ENCODE assay signal across 8 cellular contexts in the genomic region with DNA sequence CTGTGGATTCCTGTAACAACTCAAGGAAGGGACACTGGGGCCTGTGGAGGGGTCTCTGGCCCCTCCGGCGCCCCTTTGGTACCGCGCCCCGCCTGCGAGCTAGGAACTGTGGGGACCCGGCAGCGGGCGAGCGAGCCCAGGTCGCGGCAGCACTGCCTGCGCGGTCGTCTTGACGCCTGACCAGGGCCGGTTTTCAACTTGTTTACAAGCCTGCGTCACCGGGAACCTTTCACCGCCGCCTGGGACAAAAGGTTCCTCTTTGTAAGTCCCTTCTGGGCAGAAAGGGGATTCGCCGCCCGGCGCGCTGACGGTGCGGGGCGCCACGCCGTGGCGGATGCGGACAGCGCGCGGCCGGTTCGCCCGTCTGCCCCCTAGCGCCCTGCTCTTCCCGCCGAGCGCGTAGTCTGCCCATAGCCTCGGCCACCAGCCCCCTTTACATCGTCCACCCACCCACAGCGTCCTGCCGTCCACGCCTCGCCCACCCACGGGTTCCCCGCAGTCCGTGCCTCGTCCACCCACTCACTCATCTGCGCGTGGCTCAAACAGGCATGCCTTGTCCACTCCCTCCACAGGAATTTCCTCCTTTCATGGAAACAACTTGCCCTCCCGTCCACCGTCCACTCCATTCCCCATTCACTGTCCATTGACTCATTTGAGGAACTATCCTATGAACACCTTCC. TPM values are rescaled to one million over a fixed set of nuclear protein-coding genes. Genes with fewer than 3 reads are reported as not detected.
DNase-seq lines count a peak whose midpoint lies in the region; ATAC-seq, FAIRE-seq and TF ChIP-seq lines count a peak whose summit lies in the region.

No MANE protein-coding gene starts in this region.

- H4K5ac ChIP-seq in H1 (ENCODE audit: insufficient read length, low read depth, low read length): peak overlapping the region; percentile 47

- H3K14ac ChIP-seq in H1 (ENCODE audit: insufficient read length): no peak overlapping the region

- H3K4ac ChIP-seq in H1 (replicated peaks; ENCODE audit: insufficient read length, low read depth, low read length): peak overlapping the region; percentile 30

- peak overlapping the region; percentile 82; the same call in 1 of the 2 replicates for H2AK5ac ChIP-seq in H1 (ENCODE audit: low read depth, low read length)

- H3K36me3 ChIP-seq in H1 (ENCODE audit: control insufficient read depth in 2 of 4, insufficient read depth in 4 of 4, low read length in 3 of 4) (no peaks in the 10 kb centered on the region), lung (ENCODE audit: control insufficient read depth in 2 of 2, insufficient read depth in 2 of 2, low read length in 2 of 2) (no peaks in the 10 kb centered on the region)

- H2AFZ ChIP-seq in H1 (ENCODE audit: low read length): peak overlapping the region; percentile 74; the same call in 1 of the 2 replicates

- no peak overlapping the region for H3K23ac ChIP-seq in H1 (ENCODE audit: insufficient read length)

- no peaks in the 10 kb centered on the region for H3K79me1 ChIP-seq in H1 (ENCODE audit: low read depth, low read length)

- no peaks in the 10 kb centered on the region for H3K9me3 ChIP-seq in H1 (ENCODE audit: insufficient read depth in 2 of 2, low read depth in 1 of 2, low read length in 1 of 2)
- H3K9me3 ChIP-seq in lung (ENCODE audit: control insufficient read depth in 2 of 2, insufficient read depth in 1 of 2, low read length in 1 of 2): no peaks in the 10 kb centered on the region

- 10% methylated on average over 58 of the region's 58 CpGs; no CpG with 5 or more reads in 1 of the 2 experiments for WGBS in H1 (ENCODE audit: extremely low coverage in 1 of 2, insufficient coverage in 1 of 2, insufficient read length in 1 of 2, insufficient replicate concordance in 2 of 2, low coverage in 1 of 2, low lambda C conversion rate in 2 of 2, missing lambda C conversion rate in 1 of 2), 2 experiments
- 2 to 3% methylated on average over 58 of the region's 58 CpGs for WGBS in lung, 2 donors

- POLR2A ChIA-PET in H1 (lab: Charles Lee; ENCODE audit: partially characterized antibody): interaction anchor here (1.0 kb wide), 1 partner anchor 13 kb away, joined by 3 read pairs; no protein-coding TSS in a partner anchor

- H4K91ac ChIP-seq in H1 (replicated peaks; ENCODE audit: insufficient read length, low read length): peak overlapping the region; percentile 99

- CTCF ChIA-PET in H1 (lab: Charles Lee; ENCODE audit: partially characterized antibody): interaction anchor here (0.7 to 5.2 kb wide), 23 partner anchors 9 to 262 kb away, joined by 3 to 35 read pairs (median 4); a partner anchor contains a TSS

- peak overlapping the region; percentile 60 for H2BK120ac ChIP-seq in H1 (replicated peaks; ENCODE audit: low read depth, low read length)

- H2BK12ac ChIP-seq in H1 (ENCODE audit: low read depth, low read length): peak overlapping the region; percentile 99

- peak overlapping the region; percentile 94; the same call in 1 of the 2 replicates for H2BK20ac ChIP-seq in H1 (ENCODE audit: low read length)

- H3K56ac ChIP-seq in H1 (replicated peaks; ENCODE audit: insufficient read length, low read depth, low read length): no peak overlapping the region

- peak overlapping the region; percentile 88 for H4K8ac ChIP-seq in H1 (ENCODE audit: extremely low read depth, insufficient read depth, low read length)

- H3K18ac ChIP-seq in H1 (ENCODE audit: extremely low read depth, low read length): peak overlapping the region; percentile 96

- ATAC-seq in lung (ENCODE audit: insufficient read depth, low FRiP score) (peak; percentile 98), GM21528 (IDR thresholded peaks at IDR 0.05; ENCODE audit: low FRiP score, unreplicated experiment) (no peak)

- no peak overlapping the region; the same call in 1 of the 2 replicates for H3K27ac ChIP-seq in H1 (ENCODE audit: low read depth, low read length)
- H3K27ac ChIP-seq in lung (ENCODE audit: low read depth in 1 of 2, low read length in 1 of 2): peak overlapping the region; percentile 44 to 87

- H3K9ac ChIP-seq in H1 (replicated peaks in 1 of 4; ENCODE audit: extremely low read depth in 1 of 4, low read depth in 3 of 4, low read length in 3 of 4): no peak overlapping the region; a peak in 2 of 7 replicates

- TF ChIP-seq RAD21 in H1 (IDR thresholded peaks at IDR 0.05 in 1 of 2, conservative IDR thresholded peaks at IDR 0.05 in 1 of 2; ENCODE audit: low read depth in 2 of 2, low read length in 2 of 2): peak; percentile 89 to 91

- peak in 1 of 2 experiments; percentile 39; a peak in 1 of 3 replicates for TF ChIP-seq POLR2A in H1 (IDR thresholded peaks at IDR 0.05; ENCODE audit: control extremely low read depth in 1 of 2, low read depth in 2 of 2, low read length in 2 of 2)

- H3K4me3 ChIP-seq in WI38 (ENCODE audit: low read depth, low read length) (peak overlapping the region; percentile 33), H1 (ENCODE audit: extremely low read depth in 1 of 4, insufficient read depth in 2 of 4, low read depth in 3 of 4, low read length in 4 of 4) (peak overlapping the region in 2 of 4 experiments; percentile 7 to 53; a peak in 4 of 8 replicates), lung (no peak overlapping the region)

- TF ChIP-seq EP300 in H1 (IDR thresholded peaks at IDR 0.05; ENCODE audit: borderline replicate concordance in 1 of 2, low read depth in 2 of 2, low read length in 2 of 2): peak in 1 of 2 experiments; percentile 28; a peak in 1 of 3 replicates

- peak; percentile 94 for TF ChIP-seq CTCF in WI38 (IDR thresholded peaks at IDR 0.05; ENCODE audit: low read depth, low read length)
- peak in 2 of 3 experiments; percentile 92 to 100; a peak in 3 of 4 replicates for TF ChIP-seq CTCF in H1 (IDR thresholded peaks at IDR 0.05; ENCODE audit: control extremely low read depth in 1 of 3, insufficient read depth in 1 of 3, low read depth in 1 of 3, low read length in 3 of 3)
- TF ChIP-seq CTCF in lung (IDR thresholded peaks at IDR 0.05; ENCODE audit: control extremely low read depth, extremely low read depth): peak; percentile 99

- H3K4me2 ChIP-seq in H1 (ENCODE audit: insufficient read depth in 1 of 2, low read depth in 2 of 2, low read length in 2 of 2): peak overlapping the region; percentile 3 to 70; a peak in 3 of 4 replicates

- peaks cover 8 to 18% (median 17%) of the 10 kb centered on the region in 4 experiments for H3K27me3 ChIP-seq in H1 (replicated peaks in 1 of 4; ENCODE audit: control insufficient read depth in 3 of 4, extremely low read depth in 1 of 4, insufficient read depth in 3 of 4, low read length in 3 of 4)
- no peaks in the 10 kb centered on the region for H3K27me3 ChIP-seq in lung (ENCODE audit: control insufficient read depth, insufficient read depth)

- no peaks in the 10 kb centered on the region for H3K79me2 ChIP-seq in H1 (ENCODE audit: control insufficient read depth in 1 of 2, insufficient read depth in 2 of 2, low read length in 2 of 2)

- H3K23me2 ChIP-seq in H1 (ENCODE audit: low read depth, low read length): peaks cover 3% of the 10 kb centered on the region; the same call in 1 of the 2 replicates

- H4K20me1 ChIP-seq in H1 (replicated peaks in 1 of 2; ENCODE audit: control insufficient read depth in 1 of 2, insufficient read depth in 2 of 2, low read length in 2 of 2): no peaks in the 10 kb centered on the region

- H3K4me1 ChIP-seq in H1 (replicated peaks in 1 of 4; ENCODE audit: control insufficient read depth in 3 of 4, insufficient read depth in 4 of 4, low read length in 3 of 4) (peaks cover 0 to 8% (median 3%) of the 10 kb centered on the region in 4 experiments; a peak in 4 of 7 replicates), lung (ENCODE audit: control insufficient read depth in 2 of 2, insufficient read depth in 2 of 2, low read length in 2 of 2) (no peaks in the 10 kb centered on the region)

- H2BK5ac ChIP-seq in H1 (ENCODE audit: low read depth, low read length): peak overlapping the region; percentile 83

- FAIRE-seq in H1 (lab: Jason Lieb, UNC): no peak

- peak; percentile 76 for DNase-seq in DMS53 treated with DMSO at 0.1 percent for 48 hours (lab: John Stamatoyannopoulos, UW; ENCODE audit: unreplicated experiment)
- peak; percentile 75 for DNase-seq in HCEC 1CT
- DNase-seq in NCI-H2081 treated with DMSO at 0.1 percent for 48 hours (lab: John Stamatoyannopoulos, UW): peak; percentile 15
- peak; percentile 79 to 86 for DNase-seq in H1 (ENCODE audit: low read depth in 1 of 2, low spot score in 2 of 2)
- peak; percentile 90 for DNase-seq in lung (ENCODE audit: low spot score)
- DNase-seq in stimulated activated CD4-positive, alpha-beta T cell treated with anti-CD3 and anti-CD28 coated beads, Interleukin-4, amount 100 ng/mL, for 4 hours: peak; percentile 5 to 30

- H2BK15ac ChIP-seq in H1 (ENCODE audit: low read length): peak overlapping the region; percentile 100

TF ChIP-seq in H1, 55 proteins besides CTCF, POLR2A, EP300 and RAD21 (continues in another document):
- TF ChIP-seq SP2 (IDR thresholded peaks at IDR 0.05; ENCODE audit: low read length) (no peak), SIX5 (IDR thresholded peaks at IDR 0.05; ENCODE audit: low read depth, low read length) (no peak)
- TF ChIP-seq, protein P1, sequence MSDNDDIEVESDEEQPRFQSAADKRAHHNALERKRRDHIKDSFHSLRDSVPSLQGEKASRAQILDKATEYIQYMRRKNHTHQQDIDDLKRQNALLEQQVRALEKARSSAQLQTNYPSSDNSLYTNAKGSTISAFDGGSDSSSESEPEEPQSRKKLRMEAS (IDR thresholded peaks at IDR 0.05): peak; percentile 79

RNA-seq across cellular contexts. Expression of a gene that starts 5.5 kb away (rescaled TPM):
- total RNA-seq in H1 (2021; fragmentation: NEBNext Ultra II Directional; extraction: Animal tissue kit (Norgen Biotek cat#: 25700)): not detected in 2 replicates
- polyA plus RNA-seq in H1 (2011; rRNA removed) (0.09 and 0.17 TPM in 2 replicates), lung (10 to 100 TPM in 1 of 2 donors, 1 to 10 TPM in 1; 7.7 to 12.5 TPM)
- 0.12 TPM for polyA plus RNA-seq in H1 (2011; cell fraction: cytosol; rRNA removed)
- 0.68 TPM for polyA plus RNA-seq in H1 (2011; cell fraction: nucleus; rRNA removed)
- polyA plus RNA-seq in H1 (2012, experiment 1 of 2): not detected in 4 replicates
- polyA plus RNA-seq in H1 (2012, experiment 2 of 2): not detected
- 0.22 TPM for polyA plus RNA-seq in H1 (2013, experiment 1 of 2)
- polyA plus RNA-seq in H1 (2013, experiment 2 of 2): 0.37 TPM
- 0.69 TPM in 1 of 2 replicates, not detected in the other for polyA minus RNA-seq in H1 (2011; rRNA and poly(A)+ RNA removed)
- polyA minus RNA-seq in H1 (2011; cell fraction: cytosol; rRNA and poly(A)+ RNA removed): not detected
- not detected for polyA minus RNA-seq in H1 (2011; cell fraction: nucleus; rRNA and poly(A)+ RNA removed)
- total RNA-seq in lung: 10 to 100 TPM; 10.4 to 31.9 TPM

RNA-seq across cellular contexts. Expression of a gene that starts 32.0 kb away (rescaled TPM):
- total RNA-seq in H1 (2021; fragmentation: NEBNext Ultra II Directional; extraction: Animal tissue kit (Norgen Biotek cat#: 25700)): 17.4 and 19.5 TPM in 2 replicates
- polyA plus RNA-seq in H1 (2011; rRNA removed) (15.7 and 27.1 TPM in 2 replicates), lung (10 to 100 TPM; 18.2 to 31.3 TPM)
- 18.4 TPM for polyA plus RNA-seq in H1 (2011; cell fraction: cytosol; rRNA removed)
- polyA plus RNA-seq in H1 (2011; cell fraction: nucleus; rRNA removed): 25.2 TPM
- polyA plus RNA-seq in H1 (2012, experiment 1 of 2): 9.7 to 11.7 TPM (median 11.4 TPM) in 4 replicates
- 12.0 TPM for polyA plus RNA-seq in H1 (2012, experiment 2 of 2)
- polyA plus RNA-seq in H1 (2013, experiment 1 of 2): 7.1 TPM
- 6.9 TPM for polyA plus RNA-seq in H1 (2013, experiment 2 of 2)
- 5.5 and 8.5 TPM in 2 replicates for polyA minus RNA-seq in H1 (2011; rRNA and poly(A)+ RNA removed)
- 10.0 TPM for polyA minus RNA-seq in H1 (2011; cell fraction: cytosol; rRNA and poly(A)+ RNA removed)
- 19.5 TPM for polyA minus RNA-seq in H1 (2011; cell fraction: nucleus; rRNA and poly(A)+ RNA removed)
- 10 to 100 TPM; 18.1 to 31.1 TPM for total RNA-seq in lung

Comparison
In these comparisons a context has a peak if more than half of its experiments do, and no peak if none do; other contexts are left out.
1. DNase-seq: peak in every context shown above with its lines; median percentile 90 in lung; 82 in H1; 76 in DMS53 treated with DMSO at 0.1 percent for 48 hours; 75 in HCEC 1CT; 18 in stimulated activated CD4-positive, alpha-beta T cell treated with anti-CD3 and anti-CD28 coated beads, Interleukin-4, amount 100 ng/mL, for 4 hours; 15 in NCI-H2081 treated with DMSO at 0.1 percent for 48 hours.